19 cellular contexts compared by ENCODE assay signal in genomic region chr4:116122131-116122530, GRCh38.
DNase-seq lines count a peak whose midpoint lies in the region; TF ChIP-seq lines count a peak whose summit lies in the region.
"Had no signal": no experiment of that assay in that cellular context is flagged by ENCODE, and none has a peak within 500 bp of the region (broad histone marks: within the 10 kb centered on the region; RNA-seq: fewer than 3 reads in every experiment).

No MANE protein-coding gene starts in this region.

- no peaks in the 10 kb centered on the region for H3K27me3 Mint-ChIP-seq in T-helper 2 cell treated with Interferon-gamma antibody and Interleukin-4, amounts not matched to agents 5 μg/mL and 100 μg/mL, for 36 hours (ENCODE audit: low read depth)
- H3K27me3 Mint-ChIP-seq: B cell had no signal

- H3K36me3 Mint-ChIP-seq in T-helper 2 cell treated with Interferon-gamma antibody and Interleukin-4, amounts not matched to agents 5 μg/mL and 100 μg/mL, for 36 hours (ENCODE audit: low read depth), result no peaks in the 10 kb centered on the region
- H3K36me3 Mint-ChIP-seq: neural progenitor cell had no signal

- no peaks in the 10 kb centered on the region for H3K4me1 Mint-ChIP-seq in T-helper 2 cell treated with Interferon-gamma antibody and Interleukin-4, amounts not matched to agents 5 μg/mL and 100 μg/mL, for 36 hours (ENCODE audit: low read depth)
- H3K4me1 Mint-ChIP-seq: B cell, neural progenitor cell had no signal

- no peak for TF ChIP-seq CTCF in astrocyte of the spinal cord (IDR thresholded peaks at IDR 0.05; ENCODE audit: low read depth, low read length)
- no peak for TF ChIP-seq CTCF in GM10248 (IDR thresholded peaks at IDR 0.05; ENCODE audit: control extremely low read depth, extremely low read depth, low read depth, missing control alignments)

- CTCF ChIA-PET in GM10248 (lab: Yijun Ruan, JAX), result interaction anchor here (1.0 to 1.5 kb wide), 4 partner anchors 9 to 17 kb away, joined by 3 to 6 read pairs (median 3); no protein-coding TSS in a partner anchor

- POLR2A ChIA-PET in GM10248 (lab: Yijun Ruan, JAX), result no interaction called here

- H3K9me3 Mint-ChIP-seq in T-helper 2 cell treated with Interferon-gamma antibody and Interleukin-4, amounts not matched to agents 5 μg/mL and 100 μg/mL, for 36 hours, result peaks cover 5% of the 10 kb centered on the region
- H3K9me3 Mint-ChIP-seq: activated T-helper 1 cell treated with anti-CD3 and anti-CD28 coated beads, Interleukin-12 subunit alpha, Interleukin-12 subunit beta, Interleukin-2, Interleukin-4 antibody, amounts not matched to agents 30 ng/mL and 10 ng/mL and 1 ng/mL, durations not matched to agents 14 hours and 24 hours and 36 hours; neural progenitor cell had no signal

- in situ Hi-C loops in astrocyte of the spinal cord (cut with HindIII; ENCODE audit: low sequenced_read_pairs), result no loop called here

- no peak overlapping the region for H3K4me3 ChIP-seq in astrocyte of the spinal cord (ENCODE audit: low read depth, low read length)
- H3K4me3 ChIP-seq: colonic mucosa, neural progenitor cell had no signal

- H3K27ac Mint-ChIP-seq in T-helper 2 cell treated with Interferon-gamma antibody and Interleukin-4, amounts not matched to agents 5 μg/mL and 100 μg/mL, for 36 hours, result no peak overlapping the region
- H3K27ac Mint-ChIP-seq: activated CD8-positive, alpha-beta T cell treated with anti-CD3 and anti-CD28 coated beads, Interleukin-2, amount 10 ng/mL, durations not matched to agents 7 days and 5 days; activated T-helper 1 cell treated with anti-CD3 and anti-CD28 coated beads, Interleukin-12 subunit alpha, Interleukin-12 subunit beta, Interleukin-2, Interleukin-4 antibody, amounts not matched to agents 30 ng/mL and 10 ng/mL and 1 ng/mL, durations not matched to agents 14 hours and 24 hours and 36 hours; B cell; neural progenitor cell had no signal

- H3K4me3 Mint-ChIP-seq in T-helper 2 cell treated with Interferon-gamma antibody and Interleukin-4, amounts not matched to agents 5 μg/mL and 100 μg/mL, for 36 hours, result no peak overlapping the region
- H3K4me3 Mint-ChIP-seq: activated CD8-positive, alpha-beta T cell treated with anti-CD3 and anti-CD28 coated beads, Interleukin-2, amount 10 ng/mL, durations not matched to agents 7 days and 5 days; activated T-helper 1 cell treated with anti-CD3 and anti-CD28 coated beads, Interleukin-12 subunit alpha, Interleukin-12 subunit beta, Interleukin-2, Interleukin-4 antibody, amounts not matched to agents 30 ng/mL and 10 ng/mL and 1 ng/mL, durations not matched to agents 14 hours and 24 hours and 36 hours; B cell; neural progenitor cell had no signal

- DNase-seq in Daoy (ENCODE audit: low read depth) (peak; percentile 55), LoVo (ENCODE audit: low spot score) (peak; percentile 31), astrocyte of the spinal cord (ENCODE audit: low read depth, low spot score) (peak; percentile 48), myocyte (ENCODE audit: low read depth) (peak; percentile 12), GM10248 (ENCODE audit: extremely low spot score) (no peak)
- DNase-seq in activated CD8-positive, alpha-beta memory T cell treated with anti-CD3 and anti-CD28 coated beads, Interleukin-2, amount 50 U/mL, for 48 hours, result no peak
- no peak for DNase-seq in T-helper 2 cell treated with Interferon-gamma antibody and Interleukin-4, amounts not matched to agents 5 μg/mL and 100 μg/mL, for 36 hours (ENCODE audit: low spot score)
- DNase-seq: activated CD8-positive, alpha-beta T cell treated with anti-CD3 and anti-CD28 coated beads, Interleukin-2, amount 10 ng/mL, durations not matched to agents 7 days and 5 days; amniotic stem cell; colonic mucosa; erythroblast; glutamatergic neuron; NCI-H1048; NCI-H2171 treated with DMSO at 0.1 percent for 48 hours; OCI-M1; retina had no signal

Comparison
In these comparisons a context has a peak if more than half of its experiments do, and no peak if none do; other contexts are left out.
1. DNase-seq: peak in Daoy (single experiment), LoVo (single experiment), astrocyte of the spinal cord (single experiment) and myocyte (single experiment); none in activated CD8-positive, alpha-beta memory T cell treated with anti-CD3 and anti-CD28 coated beads, Interleukin-2, amount 50 U/mL, for 48 hours (single experiment), GM10248 (single experiment) and T-helper 2 cell treated with Interferon-gamma antibody and Interleukin-4, amounts not matched to agents 5 μg/mL and 100 μg/mL, for 36 hours (single experiment).